10 cellular contexts compared by ENCODE assay signal in the genomic region with DNA sequence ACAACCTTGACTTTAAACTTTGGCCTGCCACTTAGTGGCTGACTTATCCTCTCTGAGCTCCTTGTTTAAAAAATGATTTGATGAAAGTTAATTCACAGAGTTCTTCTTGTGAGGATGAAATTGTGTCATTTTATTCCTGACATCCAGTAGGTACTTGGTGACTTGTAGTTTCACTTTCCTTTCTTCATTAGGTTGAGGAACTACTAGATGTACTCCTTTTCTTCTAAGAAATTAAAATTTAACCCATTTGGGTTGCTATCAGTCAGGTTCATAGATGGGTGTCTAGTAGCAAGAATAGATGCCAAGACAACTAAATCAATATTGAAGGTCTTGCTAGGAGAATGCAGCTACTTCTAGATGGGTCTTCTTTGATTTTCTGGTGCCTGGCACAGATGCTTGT. TPM values are rescaled to one million over a fixed set of nuclear protein-coding genes. Genes with fewer than 3 reads are reported as not detected.
DNase-seq lines count a peak whose midpoint lies in the region; ATAC-seq, FAIRE-seq and TF ChIP-seq lines count a peak whose summit lies in the region.
"Had no signal": no experiment of that assay in that cellular context is flagged by ENCODE, and none has a peak within 500 bp of the region (broad histone marks: within the 10 kb centered on the region; RNA-seq: fewer than 3 reads in every experiment).

No MANE protein-coding gene starts in this region.

- ATAC-seq in GM21619 (IDR thresholded peaks at IDR 0.05; ENCODE audit: unreplicated experiment) (peak; percentile 26), memory B cell (ENCODE audit: low read depth) (no peak), HG02610 (IDR thresholded peaks at IDR 0.05; ENCODE audit: unreplicated experiment) (no peak), HG02571 (IDR thresholded peaks at IDR 0.05; ENCODE audit: unreplicated experiment) (no peak)

- H3K9me3 Mint-ChIP-seq in memory B cell (no peaks in the 10 kb centered on the region), HFFc6 (no peaks in the 10 kb centered on the region)

- TF ChIP-seq CTCF in HFFc6 (IDR thresholded peaks at IDR 0.05), result no peak

- H3K27me3 Mint-ChIP-seq in memory B cell, result no peaks in the 10 kb centered on the region
- H3K27me3 Mint-ChIP-seq in HFFc6 (ENCODE audit: insufficient read depth), result peaks cover 4% of the 10 kb centered on the region; the same call in 1 of the 2 replicates

- peak; percentile 4 for DNase-seq in RCC 7860 (ENCODE audit: low spot score)
- DNase-seq in memory B cell (ENCODE audit: low spot score in 2 of 2), result no peak
- DNase-seq in HFFc6, result no peak
- no peak for DNase-seq in SW 1271 (lab: John Stamatoyannopoulos, UW)
- DNase-seq: NCI-H2107 had no signal

- H3K36me3 Mint-ChIP-seq in memory B cell, result peaks cover 9% of the 10 kb centered on the region
- H3K36me3 Mint-ChIP-seq in HFFc6 (ENCODE audit: low read depth), result peaks cover 23% of the 10 kb centered on the region

- H3K4me3 Mint-ChIP-seq in memory B cell (peak overlapping the region; percentile 51), HFFc6 (no peak overlapping the region; the same call in 1 of the 2 replicates)

- peaks cover 48% of the 10 kb centered on the region for H3K4me1 Mint-ChIP-seq in memory B cell
- H3K4me1 Mint-ChIP-seq in HFFc6 (ENCODE audit: low read depth), result peaks cover 63% of the 10 kb centered on the region

- H3K27ac Mint-ChIP-seq in memory B cell (peak overlapping the region; percentile 67), HFFc6 (no peak overlapping the region)

- FAIRE-seq in G401.6 (lab: Jason Lieb, UNC) (peak; percentile 61), RCC 7860 (lab: Jason Lieb, UNC) (no peak)
- FAIRE-seq: GM12892 had no signal

RNA-seq across cellular contexts. Expression of a gene that starts 5.2 kb away (rescaled TPM):
- 10 to 100 TPM; 36.0 to 43.7 (median 40.9) TPM for total RNA-seq in HFFc6 (2021; fragmentation: NEBNext Ultra II Directional; extraction: Animal tissue kit (Norgen Biotek cat#: 25700))

RNA-seq across cellular contexts. Expression of a gene that starts 33.4 kb away (rescaled TPM):
- 1,000 to 10,000 TPM; 1,680 to 2,112 (median 1,953) TPM for total RNA-seq in HFFc6 (2021; fragmentation: NEBNext Ultra II Directional; extraction: Animal tissue kit (Norgen Biotek cat#: 25700))

RNA-seq across cellular contexts. Expression of a gene that starts 33.5 kb away (rescaled TPM):
- total RNA-seq in HFFc6 (2021; fragmentation: NEBNext Ultra II Directional; extraction: Animal tissue kit (Norgen Biotek cat#: 25700)), result 10 to 100 TPM; 10.9 to 13.5 (median 11.6) TPM
